In the genomic region with DNA sequence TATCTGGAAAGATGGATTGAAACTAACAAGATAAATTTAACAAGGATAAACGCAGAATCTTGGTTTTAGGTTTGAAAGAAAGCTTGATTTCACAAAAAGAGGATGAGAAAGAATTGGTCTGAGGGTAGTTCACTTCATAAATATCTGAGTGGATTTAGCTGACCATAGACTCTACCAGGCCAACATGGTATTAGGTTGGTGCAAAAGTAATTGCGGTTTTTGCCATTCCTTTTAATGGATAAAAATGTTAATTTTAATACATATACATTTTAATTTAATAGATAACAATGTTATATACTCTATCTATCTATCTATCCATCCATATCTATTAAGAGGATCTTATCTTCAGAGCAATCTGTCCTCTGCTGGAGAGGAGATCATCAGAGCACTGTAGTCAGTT, we compare ENCODE assay signal across 34 cellular contexts.
"Had no signal": no experiment of that assay in that cellular context is flagged by ENCODE, and none has a peak within 500 bp of the region (broad histone marks: within the 10 kb centered on the region; RNA-seq: fewer than 3 reads in every experiment).

No MANE protein-coding gene starts in this region.

- DNase-seq: Karpas-422, Kasumi-1, MG63, MM.1S, MV-4-11, NCI-H1048, NCI-H1092, NCI-H1092 treated with DMSO at 0.1 percent for 48 hours, NCI-H1105, NCI-H1105 treated with DMSO at 0.1 percent for 48 hours, NCI-H1417, NCI-H1417 treated with DMSO at 0.1 percent for 48 hours, NCI-H1436, NCI-H1436 treated with DMSO at 0.1 percent for 48 hours, NCI-H146, NCI-H1694, NCI-H1694 treated with DMSO at 0.1 percent for 48 hours, NCI-H187, NCI-H187 treated with DMSO at 0.1 percent for 48 hours, NCI-H1930, NCI-H2029, NCI-H2029 treated with DMSO at 0.1 percent for 48 hours, NCI-H2081, NCI-H2081 treated with DMSO at 0.1 percent for 48 hours, NCI-H2107, NCI-H2171, NCI-H2171 treated with DMSO at 0.1 percent for 48 hours, NCI-H2227 treated with DMSO at 0.1 percent for 48 hours, NCI-H226, NCI-H345, NCI-H446, NCI-H446 treated with DMSO at 0.1 percent for 48 hours, NCI-H510A, NCI-H510A treated with DMSO at 0.1 percent for 48 hours had no signal

- H3K9me3 ChIP-seq: MG63 had no signal

- H3K4me3 ChIP-seq: MG63 had no signal

- H3K36me3 ChIP-seq: MG63 had no signal
